Comparison of ENCODE assay signal across 11 cellular contexts in genomic region chr19:55440411-55441105, GRCh38. TPM values are rescaled to one million over a fixed set of nuclear protein-coding genes. Genes with fewer than 3 reads are reported as not detected.
DNase-seq lines count a peak whose midpoint lies in the region; ATAC-seq, FAIRE-seq and TF ChIP-seq lines count a peak whose summit lies in the region.
"Had no signal": no experiment of that assay in that cellular context is flagged by ENCODE, and none has a peak within 500 bp of the region (broad histone marks: within the 10 kb centered on the region; RNA-seq: fewer than 3 reads in every experiment).

No MANE protein-coding gene starts in this region.

- no peak overlapping the region for H3K27ac ChIP-seq in IMR-90 (ENCODE audit: insufficient read depth, low read length)
- peak overlapping the region; percentile 87 for H3K27ac ChIP-seq in K562 (ENCODE audit: extremely low read depth, low read depth, low read length)
- no peak overlapping the region for H3K27ac ChIP-seq in aorta (ENCODE audit: low read depth in 1 of 2, low read length in 2 of 2)
- H3K27ac ChIP-seq: BLaER1 had no signal

- H3K4me1 ChIP-seq in IMR-90 (ENCODE audit: control insufficient read depth, insufficient read depth, low read length) = no peaks in the 10 kb centered on the region
- peaks cover 18 to 54% of the 10 kb centered on the region in 2 experiments for H3K4me1 ChIP-seq in K562 (replicated peaks in 1 of 2; ENCODE audit: control insufficient read depth in 2 of 2, insufficient read depth in 2 of 2, low read length in 2 of 2)
- no peaks in the 10 kb centered on the region for H3K4me1 ChIP-seq in aorta (ENCODE audit: control insufficient read depth in 1 of 2, insufficient read depth in 2 of 2, low read length in 2 of 2)

- CTCF ChIA-PET in activated CD4-positive, alpha-beta T cell treated with anti-CD3 and anti-CD28 coated beads for 36 hours (lab: Charles Lee) = interaction anchor here (1.4 kb wide), 2 partner anchors 11 to 22 kb away, joined by 3 to 4 read pairs; no protein-coding TSS in a partner anchor
- CTCF ChIA-PET in IMR-90 (lab: Yijun Ruan, JAX) (no interaction called here), K562 (lab: Yijun Ruan, JAX; ENCODE audit: low intra/inter-chr PET ratio) (no interaction called here)

- peaks cover 60% of the 10 kb centered on the region for H3K27me3 ChIP-seq in IMR-90 (ENCODE audit: control insufficient read depth, insufficient read depth, low read length)
- H3K27me3 ChIP-seq in K562 (ENCODE audit: control insufficient read depth in 2 of 2, insufficient read depth in 2 of 2, low read length in 2 of 2) = peaks cover 6 to 19% of the 10 kb centered on the region in 2 experiments
- H3K27me3 ChIP-seq in aorta (ENCODE audit: control insufficient read depth in 1 of 2, insufficient read depth in 2 of 2, low read length in 1 of 2) = no peaks in the 10 kb centered on the region

- in situ Hi-C loops in IMR-90 (cut with MboI; ENCODE audit: low sequenced_read_pairs) = no loop called here
- in situ Hi-C loops in K562 (cut with MboI) = loop anchor here (25.0 kb wide), 1 partner anchor 778 kb away; the partner anchor contains the start of gene LILRB4

- TF ChIP-seq POLR2A in IMR-90 (IDR thresholded peaks at IDR 0.05; ENCODE audit: low read depth, low read length) = no peak
- peak; percentile 68 for TF ChIP-seq POLR2A in K562 (conservative IDR thresholded peaks at IDR 0.05)

- H3K4me1 Mint-ChIP-seq in activated CD4-positive, alpha-beta T cell treated with anti-CD3 and anti-CD28 coated beads for 36 hours = peaks cover 16% of the 10 kb centered on the region

- intact Hi-C loops in activated CD4-positive, alpha-beta T cell treated with anti-CD3 and anti-CD28 coated beads for 36 hours (cut with DNase I, micrococcal nuclease) = loop anchor here in 1 of 2 experiments (5.0 kb wide), 1 partner anchor 88 kb away; the partner anchor contains the start of gene COX6B2
- intact Hi-C loops in IMR-90 (cut with micrococcal nuclease) (no loop called here), K562 (cut with micrococcal nuclease) (no loop called here), aorta (cut with DNase I) (no loop called here)

- no peak overlapping the region for H2BK5ac ChIP-seq in IMR-90 (ENCODE audit: low read depth, low read length, poor library complexity, severe bottlenecking)

- no peaks in the 10 kb centered on the region for H4K20me1 ChIP-seq in IMR-90 (ENCODE audit: insufficient read depth, low read length)
- H4K20me1 ChIP-seq in K562 (replicated peaks; ENCODE audit: control insufficient read depth, insufficient read depth, low read length) = peaks cover 10% of the 10 kb centered on the region

- no peaks in the 10 kb centered on the region for H3K9me3 Mint-ChIP-seq in activated CD4-positive, alpha-beta T cell treated with anti-CD3 and anti-CD28 coated beads for 36 hours (ENCODE audit: low read depth)

- FAIRE-seq in K562 (lab: Jason Lieb, UNC) = peak; percentile 94

- no peak overlapping the region for H4K91ac ChIP-seq in IMR-90 (ENCODE audit: insufficient read depth, low read depth, low read length)

- H3K4ac ChIP-seq in IMR-90 (ENCODE audit: low read depth, low read length) = no peak overlapping the region

- H2AK5ac ChIP-seq in IMR-90 (ENCODE audit: low read depth, low read length) = no peak overlapping the region

- no peak overlapping the region for H2BK15ac ChIP-seq in IMR-90 (ENCODE audit: low read depth, low read length)

- dilution Hi-C loops in IMR-90 (cut with HindIII; ENCODE audit: low sequenced_read_pairs, unreplicated experiment) = no loop called here

- H3K18ac ChIP-seq in IMR-90 (ENCODE audit: low read depth, low read length) = no peak overlapping the region

- H3K27me3 Mint-ChIP-seq in activated CD4-positive, alpha-beta T cell treated with anti-CD3 and anti-CD28 coated beads for 36 hours = peaks cover 64% of the 10 kb centered on the region

- ATAC-seq in activated CD4-positive, alpha-beta T cell treated with anti-CD3 and anti-CD28 coated beads for 36 hours = peak; percentile 57
- no peak for ATAC-seq in IMR-90 (ENCODE audit: low read depth)
- peak; percentile 90 for ATAC-seq in K562
- no peak for ATAC-seq in aorta (ENCODE audit: low FRiP score)
- no peak for ATAC-seq in GM19463 (IDR thresholded peaks at IDR 0.05; ENCODE audit: unreplicated experiment)
- ATAC-seq in GM21360 (IDR thresholded peaks at IDR 0.05; ENCODE audit: unreplicated experiment) = no peak

- TF ChIP-seq EP300 in K562 (IDR thresholded peaks at IDR 0.05; ENCODE audit: low read length) = no peak

- 7% methylated on average over 11 of the region's 39 CpGs; no CpG with 5 or more reads in 1 of the 2 experiments for WGBS in IMR-90 (ENCODE audit: extremely low coverage in 2 of 2, insufficient read length in 1 of 2), 2 experiments
- WGBS in K562 (ENCODE audit: insufficient coverage, low coverage, missing lambda C conversion rate) = 2% methylated on average over 31 of the region's 39 CpGs
- 6 to 7% methylated on average over 39 of the region's 39 CpGs for WGBS in aorta, 2 donors

- H3K36me3 ChIP-seq in IMR-90 (ENCODE audit: control insufficient read depth, insufficient read depth, low read length) = no peaks in the 10 kb centered on the region
- no peaks in the 10 kb centered on the region for H3K36me3 ChIP-seq in K562 (ENCODE audit: control insufficient read depth, insufficient read depth, low read length)
- H3K36me3 ChIP-seq in aorta (ENCODE audit: control insufficient read depth in 1 of 2, insufficient read depth in 2 of 2, low read length in 1 of 2) = no peaks in the 10 kb centered on the region
- H3K36me3 ChIP-seq: BLaER1 had no signal

- H3K4me3 ChIP-seq in IMR-90 (ENCODE audit: insufficient read depth, low read depth, low read length) = no peak overlapping the region
- H3K4me3 ChIP-seq in K562 = peak overlapping the region; percentile 64
- no peak overlapping the region for H3K4me3 ChIP-seq in aorta (ENCODE audit: low read length in 2 of 2)
- H3K4me3 ChIP-seq: BLaER1 had no signal

- no peak overlapping the region for H2BK20ac ChIP-seq in IMR-90 (ENCODE audit: low read depth, low read length)

- no peak overlapping the region for H4K5ac ChIP-seq in IMR-90 (ENCODE audit: low read depth, low read length)

- H3K9ac ChIP-seq in IMR-90 (ENCODE audit: low read depth, low read length) (no peak overlapping the region), K562 (ENCODE audit: insufficient read depth in 1 of 2, low read depth in 2 of 2, low read length in 2 of 2) (peak overlapping the region; percentile 88 to 91)
- H3K9ac ChIP-seq: BLaER1 had no signal

- POLR2A ChIA-PET in activated CD4-positive, alpha-beta T cell treated with anti-CD3 and anti-CD28 coated beads for 36 hours (lab: Charles Lee) = no interaction called here
- POLR2A ChIA-PET in IMR-90 (lab: Charles Lee; ENCODE audit: unreplicated experiment) (no interaction called here), K562 (lab: Yijun Ruan, JAX) (no interaction called here)

- H3K4me2 ChIP-seq in IMR-90 (ENCODE audit: low read depth, low read length) (no peak overlapping the region), K562 (ENCODE audit: insufficient read depth, low read length) (peak overlapping the region; percentile 83)
- H3K4me2 ChIP-seq: BLaER1 had no signal

- H4K8ac ChIP-seq in IMR-90 (ENCODE audit: low read depth in 2 of 2, low read length in 2 of 2) = no peak overlapping the region

- peak; percentile 53 for DNase-seq in activated CD4-positive, alpha-beta T cell treated with anti-CD3 and anti-CD28 coated beads for 36 hours
- no peak for DNase-seq in activated CD4-positive, alpha-beta T cell treated with anti-CD3 and anti-CD28 coated beads, Interleukin-2, amount 50 U/mL, for 4 hours
- DNase-seq in IMR-90 (no peak), K562 (ENCODE audit: extremely low read depth in 1 of 4, low spot score in 3 of 4) (peak; percentile 84 to 95 (median 92)), aorta (no peak)
- peak; percentile 67 for DNase-seq in stimulated activated CD8-positive, alpha-beta memory T cell treated with anti-CD3 and anti-CD28 coated beads, Interleukin-4, amount 100 ng/mL, for 48 hours

- H3K14ac ChIP-seq in IMR-90 (replicated peaks; ENCODE audit: low read depth, low read length) = no peak overlapping the region

- no peaks in the 10 kb centered on the region for H3K79me1 ChIP-seq in IMR-90 (ENCODE audit: low read depth in 1 of 2, low read length in 2 of 2)

- no peak overlapping the region for H3K23ac ChIP-seq in IMR-90 (ENCODE audit: low read depth, low read length)

- no peaks in the 10 kb centered on the region for H3K79me2 ChIP-seq in K562 (ENCODE audit: control insufficient read depth, insufficient read depth, low read length)

- H3K9me1 ChIP-seq in IMR-90 (ENCODE audit: insufficient read depth, low read length) = no peaks in the 10 kb centered on the region; the same call in 1 of the 2 replicates
- H3K9me1 ChIP-seq in K562 (ENCODE audit: control insufficient read depth, insufficient read depth, low read length) = no peaks in the 10 kb centered on the region

- no peak for TF ChIP-seq RAD21 in IMR-90 (IDR thresholded peaks at IDR 0.05; ENCODE audit: low read length)
- TF ChIP-seq RAD21 in K562 (CRISPR knock-in tag; conservative IDR thresholded peaks at IDR 0.05 in 1 of 2, IDR thresholded peaks at IDR 0.05 in 1 of 2) = no peak

- no peaks in the 10 kb centered on the region for H3K36me3 Mint-ChIP-seq in activated CD4-positive, alpha-beta T cell treated with anti-CD3 and anti-CD28 coated beads for 36 hours (ENCODE audit: low read depth)
- H3K36me3 Mint-ChIP-seq: IgD-negative memory B cell had no signal

- H2AK9ac ChIP-seq in IMR-90 (replicated peaks; ENCODE audit: low read depth, low read length, poor library complexity) = no peak overlapping the region

- H3K9me3 ChIP-seq in IMR-90 (ENCODE audit: control insufficient read depth, insufficient read depth, low read length) (no peaks in the 10 kb centered on the region), K562 (replicated peaks; ENCODE audit: control insufficient read depth, insufficient read depth, low read depth, low read length) (no peaks in the 10 kb centered on the region), aorta (ENCODE audit: control insufficient read depth, low read length) (no peaks in the 10 kb centered on the region)

- no peak overlapping the region for H3K56ac ChIP-seq in IMR-90 (ENCODE audit: extremely low read depth, insufficient read depth, low read length)

- BruUV-seq in IMR-90 (replicated peaks; lab: Mats Ljungman, UMichigan) (no TSS peak), K562 (replicated peaks; lab: Mats Ljungman, UMichigan) (TSS peak; percentile 48)

- H3K27ac Mint-ChIP-seq in activated CD4-positive, alpha-beta T cell treated with anti-CD3 and anti-CD28 coated beads for 36 hours = no peak overlapping the region

- TF ChIP-seq CTCF in IMR-90 (conservative IDR thresholded peaks at IDR 0.05; ENCODE audit: low read depth, low read length) (no peak), K562 (IDR thresholded peaks at IDR 0.05 in 2 of 3, conservative IDR thresholded peaks at IDR 0.05 in 1 of 3; ENCODE audit: insufficient read depth in 2 of 3, low read depth in 1 of 3, low read length in 3 of 3) (no peak)

- H2AFZ ChIP-seq in IMR-90 (replicated peaks; ENCODE audit: low read length, poor library complexity) = peak overlapping the region; percentile 8
- H2AFZ ChIP-seq in K562 (ENCODE audit: low read depth, low read length) = peak overlapping the region; percentile 94

- no peak overlapping the region for H2BK120ac ChIP-seq in IMR-90 (ENCODE audit: low read depth, low read length)

- no peak overlapping the region for H3K4me3 Mint-ChIP-seq in activated CD4-positive, alpha-beta T cell treated with anti-CD3 and anti-CD28 coated beads for 36 hours

RNA-seq across cellular contexts. Expression of gene SHISA7, which starts 2.5 kb away (rescaled TPM):
- not detected for total RNA-seq in activated CD4-positive, alpha-beta T cell treated with anti-CD3 and anti-CD28 coated beads for 36 hours
- not detected in 2 replicates for total RNA-seq in IMR-90 (2012; rRNA removed)
- 0.03 TPM in 1 of 2 replicates, not detected in the other for polyA plus RNA-seq in IMR-90 (2012; rRNA removed)
- 0.01 and 0.02 TPM in 2 replicates for polyA plus RNA-seq in IMR-90 (2012; cell fraction: cytosol; rRNA removed)
- polyA plus RNA-seq in IMR-90 (2012; cell fraction: nucleus; rRNA removed; ENCODE audit: low replicate concordance) = 0.01 and 0.03 TPM in 2 replicates
- total RNA-seq in K562 (2011; cell fraction: chromatin; rRNA removed; ENCODE audit: low replicate concordance) = 0.63 and 0.81 TPM in 2 replicates
- 0.33 and 0.39 TPM in 2 replicates for total RNA-seq in K562 (2011; cell fraction: nucleolus; rRNA removed)
- 0.29 and 0.38 TPM in 2 replicates for total RNA-seq in K562 (2011; cell fraction: nucleoplasm; rRNA removed)
- 0.05 and 0.08 TPM in 2 replicates for total RNA-seq in K562 (2014; rRNA removed)
- 0.04 and 0.13 TPM in 2 replicates for total RNA-seq in K562 (2014; rRNA removed; fragmentation: Illumina TruSeq; extraction: Trizol)
- 0.07 and 0.08 TPM in 2 replicates for total RNA-seq in K562 (2015; rRNA removed; fragmentation: Illumina TruSeq; extraction: Trizol)
- total RNA-seq in K562 (2021) = 0.34 and 0.40 TPM in 2 replicates
- polyA plus RNA-seq in K562 (2011; rRNA removed) = 0.04 and 0.07 TPM in 2 replicates
- 0.12 and 0.16 TPM in 2 replicates for polyA plus RNA-seq in K562 (2011; cell fraction: cytosol; rRNA removed)
- 0.15 and 0.51 TPM in 2 replicates for polyA plus RNA-seq in K562 (2011; cell fraction: nucleus; rRNA removed)
- 0.23 and 0.33 TPM in 2 replicates for polyA plus RNA-seq in K562 (2012)
- 0.36 TPM in 2 replicates for polyA plus RNA-seq in K562 (2014; fragmentation: Illumina TruSeq; extraction: Trizol)
- under 1 TPM; 0.01 to 0.03 TPM for polyA plus RNA-seq in K562 (2014; fragmentation: Nextera tagmentation; extraction: Ambion mirVana)
- 0.08 and 0.18 TPM in 2 replicates for polyA plus RNA-seq in K562 (2014; rRNA removed)
- polyA minus RNA-seq in K562 (2011; rRNA and poly(A)+ RNA removed) = 0.12 and 0.18 TPM in 2 replicates
- 0.29 TPM in 1 of 2 replicates, not detected in the other for polyA minus RNA-seq in K562 (2011; cell fraction: cytosol; rRNA and poly(A)+ RNA removed)
- polyA minus RNA-seq in K562 (2011; cell fraction: nucleus; rRNA and poly(A)+ RNA removed) = 0.11 and 0.27 TPM in 2 replicates
- total RNA-seq in aorta = not detected
- polyA plus RNA-seq in aorta = under 1 TPM in 1 of 2 donors, not detected in 1; 0.05 TPM
- total RNA-seq: osteocyte had no signal
- polyA plus RNA-seq: IgD-negative memory B cell had no signal

RNA-seq across cellular contexts. Expression of gene ISOC2, which starts 20.9 kb away (rescaled TPM):
- total RNA-seq in activated CD4-positive, alpha-beta T cell treated with anti-CD3 and anti-CD28 coated beads for 36 hours = 10 to 100 TPM; 24.3 to 28.0 TPM
- total RNA-seq in IMR-90 (2012; rRNA removed) (46.7 and 56.1 TPM in 2 replicates), K562 (2014; rRNA removed) (229 and 491 TPM in 2 replicates), K562 (2014; rRNA removed; fragmentation: Illumina TruSeq; extraction: Trizol) (16.7 and 26.3 TPM in 2 replicates), K562 (2015; rRNA removed; fragmentation: Illumina TruSeq; extraction: Trizol) (99.3 and 105 TPM in 2 replicates), K562 (2021) (135 and 150 TPM in 2 replicates), aorta (10 to 100 TPM; 18.6 to 30.6 TPM)
- polyA plus RNA-seq in IMR-90 (2012; rRNA removed) (82.1 and 119 TPM in 2 replicates), K562 (2011; rRNA removed) (58.3 and 94.6 TPM in 2 replicates), K562 (2014; fragmentation: Illumina TruSeq; extraction: Trizol) (52.8 and 117 TPM in 2 replicates), K562 (2014; fragmentation: Nextera tagmentation; extraction: Ambion mirVana) (1 to 10 TPM; 1.2 to 6.2 TPM), K562 (2014; rRNA removed) (172 and 196 TPM in 2 replicates), aorta (10 to 100 TPM; 42.6 to 47.3 TPM)
- 50.5 and 139 TPM in 2 replicates for polyA plus RNA-seq in IMR-90 (2012; cell fraction: cytosol; rRNA removed)
- polyA plus RNA-seq in IMR-90 (2012; cell fraction: nucleus; rRNA removed; ENCODE audit: low replicate concordance) = 29.9 and 88.9 TPM in 2 replicates
- 20.9 and 73.4 TPM in 2 replicates for total RNA-seq in K562 (2011; cell fraction: chromatin; rRNA removed; ENCODE audit: low replicate concordance)
- total RNA-seq in K562 (2011; cell fraction: nucleolus; rRNA removed) = 94.4 and 96.2 TPM in 2 replicates
- total RNA-seq in K562 (2011; cell fraction: nucleoplasm; rRNA removed) = 62.6 and 89.3 TPM in 2 replicates
- 109 and 317 TPM in 2 replicates for polyA plus RNA-seq in K562 (2011; cell fraction: cytosol; rRNA removed)
- polyA plus RNA-seq in K562 (2011; cell fraction: nucleus; rRNA removed) = 145 and 201 TPM in 2 replicates
- 123 and 126 TPM in 2 replicates for polyA plus RNA-seq in K562 (2012)
- polyA minus RNA-seq in K562 (2011; rRNA and poly(A)+ RNA removed) = 13.9 and 17.6 TPM in 2 replicates
- 48.0 and 65.9 TPM in 2 replicates for polyA minus RNA-seq in K562 (2011; cell fraction: cytosol; rRNA and poly(A)+ RNA removed)
- polyA minus RNA-seq in K562 (2011; cell fraction: nucleus; rRNA and poly(A)+ RNA removed) = 45.9 and 53.4 TPM in 2 replicates

RNA-seq across cellular contexts. Expression of gene C19orf85, which starts 24.0 kb away (rescaled TPM):
- not detected for total RNA-seq in activated CD4-positive, alpha-beta T cell treated with anti-CD3 and anti-CD28 coated beads for 36 hours
- total RNA-seq in IMR-90 (2012; rRNA removed) (not detected in 2 replicates), K562 (2014; rRNA removed) (not detected in 2 replicates), K562 (2014; rRNA removed; fragmentation: Illumina TruSeq; extraction: Trizol) (not detected in 2 replicates), K562 (2015; rRNA removed; fragmentation: Illumina TruSeq; extraction: Trizol) (not detected in 2 replicates), K562 (2021) (not detected in 2 replicates), aorta (not detected)
- polyA plus RNA-seq in IMR-90 (2012; rRNA removed) (not detected in 2 replicates), K562 (2011; rRNA removed) (not detected in 2 replicates), K562 (2014; fragmentation: Illumina TruSeq; extraction: Trizol) (not detected in 2 replicates), K562 (2014; fragmentation: Nextera tagmentation; extraction: Ambion mirVana) (not detected), K562 (2014; rRNA removed) (not detected in 2 replicates), aorta (not detected)
- polyA plus RNA-seq in IMR-90 (2012; cell fraction: cytosol; rRNA removed) = not detected in 2 replicates
- polyA plus RNA-seq in IMR-90 (2012; cell fraction: nucleus; rRNA removed; ENCODE audit: low replicate concordance) = 0.11 TPM in 1 of 2 replicates, not detected in the other
- not detected in 2 replicates for total RNA-seq in K562 (2011; cell fraction: chromatin; rRNA removed; ENCODE audit: low replicate concordance)
- not detected in 2 replicates for total RNA-seq in K562 (2011; cell fraction: nucleolus; rRNA removed)
- not detected in 2 replicates for total RNA-seq in K562 (2011; cell fraction: nucleoplasm; rRNA removed)
- not detected in 2 replicates for polyA plus RNA-seq in K562 (2011; cell fraction: cytosol; rRNA removed)
- not detected in 2 replicates for polyA plus RNA-seq in K562 (2011; cell fraction: nucleus; rRNA removed)
- polyA plus RNA-seq in K562 (2012) = not detected in 2 replicates
- not detected in 2 replicates for polyA minus RNA-seq in K562 (2011; rRNA and poly(A)+ RNA removed)
- polyA minus RNA-seq in K562 (2011; cell fraction: cytosol; rRNA and poly(A)+ RNA removed) = not detected in 2 replicates
- polyA minus RNA-seq in K562 (2011; cell fraction: nucleus; rRNA and poly(A)+ RNA removed) = not detected in 2 replicates
- total RNA-seq: osteocyte had no signal
- polyA plus RNA-seq: IgD-negative memory B cell had no signal

RNA-seq across cellular contexts. Expression of gene UBE2S, which starts 33.0 kb away (rescaled TPM):
- total RNA-seq in activated CD4-positive, alpha-beta T cell treated with anti-CD3 and anti-CD28 coated beads for 36 hours = 100 to 1,000 TPM; 228 to 342 TPM
- total RNA-seq in IMR-90 (2012; rRNA removed) = 69.5 and 74.4 TPM in 2 replicates
- 104 and 177 TPM in 2 replicates for polyA plus RNA-seq in IMR-90 (2012; rRNA removed)
- 94.4 and 130 TPM in 2 replicates for polyA plus RNA-seq in IMR-90 (2012; cell fraction: cytosol; rRNA removed)
- polyA plus RNA-seq in IMR-90 (2012; cell fraction: nucleus; rRNA removed; ENCODE audit: low replicate concordance) = 22.1 and 43.9 TPM in 2 replicates
- 68.3 and 99.1 TPM in 2 replicates for total RNA-seq in K562 (2011; cell fraction: chromatin; rRNA removed; ENCODE audit: low replicate concordance)
- total RNA-seq in K562 (2011; cell fraction: nucleolus; rRNA removed) = 71.6 and 79.7 TPM in 2 replicates
- total RNA-seq in K562 (2011; cell fraction: nucleoplasm; rRNA removed) = 67.3 and 159 TPM in 2 replicates
- total RNA-seq in K562 (2014; rRNA removed) = 959 and 1,305 TPM in 2 replicates
- total RNA-seq in K562 (2014; rRNA removed; fragmentation: Illumina TruSeq; extraction: Trizol) = 35.0 and 65.5 TPM in 2 replicates
- 97.3 and 100 TPM in 2 replicates for total RNA-seq in K562 (2015; rRNA removed; fragmentation: Illumina TruSeq; extraction: Trizol)
- total RNA-seq in K562 (2021) = 390 and 411 TPM in 2 replicates
- polyA plus RNA-seq in K562 (2011; rRNA removed) = 157 and 191 TPM in 2 replicates
- polyA plus RNA-seq in K562 (2011; cell fraction: cytosol; rRNA removed) = 285 and 290 TPM in 2 replicates
- polyA plus RNA-seq in K562 (2011; cell fraction: nucleus; rRNA removed) = 91.9 and 117 TPM in 2 replicates
- polyA plus RNA-seq in K562 (2012) = 169 and 283 TPM in 2 replicates
- polyA plus RNA-seq in K562 (2014; fragmentation: Illumina TruSeq; extraction: Trizol) = 242 and 275 TPM in 2 replicates
- 1 to 10 TPM; 1.5 to 1.6 TPM for polyA plus RNA-seq in K562 (2014; fragmentation: Nextera tagmentation; extraction: Ambion mirVana)
- 332 and 771 TPM in 2 replicates for polyA plus RNA-seq in K562 (2014; rRNA removed)
- 30.0 and 48.2 TPM in 2 replicates for polyA minus RNA-seq in K562 (2011; rRNA and poly(A)+ RNA removed)
- polyA minus RNA-seq in K562 (2011; cell fraction: cytosol; rRNA and poly(A)+ RNA removed) = 158 and 212 TPM in 2 replicates
- polyA minus RNA-seq in K562 (2011; cell fraction: nucleus; rRNA and poly(A)+ RNA removed) = 18.3 and 33.0 TPM in 2 replicates
- 10 to 100 TPM; 13.2 to 26.8 TPM for total RNA-seq in aorta
- polyA plus RNA-seq in aorta = 1 to 10 TPM; 7.0 to 8.4 TPM

RNA-seq across cellular contexts. Expression of gene ZNF628, which starts 35.9 kb away (rescaled TPM):
- total RNA-seq in activated CD4-positive, alpha-beta T cell treated with anti-CD3 and anti-CD28 coated beads for 36 hours = 1 to 10 TPM; 5.6 to 6.8 TPM
- 0.18 and 0.28 TPM in 2 replicates for total RNA-seq in IMR-90 (2012; rRNA removed)
- 1.9 and 2.6 TPM in 2 replicates for polyA plus RNA-seq in IMR-90 (2012; rRNA removed)
- 2.0 and 4.3 TPM in 2 replicates for polyA plus RNA-seq in IMR-90 (2012; cell fraction: cytosol; rRNA removed)
- polyA plus RNA-seq in IMR-90 (2012; cell fraction: nucleus; rRNA removed; ENCODE audit: low replicate concordance) = 4.7 and 12.2 TPM in 2 replicates
- total RNA-seq in K562 (2011; cell fraction: chromatin; rRNA removed; ENCODE audit: low replicate concordance) = 2.3 and 4.5 TPM in 2 replicates
- 5.5 and 6.2 TPM in 2 replicates for total RNA-seq in K562 (2011; cell fraction: nucleolus; rRNA removed)
- total RNA-seq in K562 (2011; cell fraction: nucleoplasm; rRNA removed) = 2.3 and 2.4 TPM in 2 replicates
- 3.7 and 5.7 TPM in 2 replicates for total RNA-seq in K562 (2014; rRNA removed)
- total RNA-seq in K562 (2014; rRNA removed; fragmentation: Illumina TruSeq; extraction: Trizol) = not detected in 2 replicates
- 0.76 and 1.5 TPM in 2 replicates for total RNA-seq in K562 (2015; rRNA removed; fragmentation: Illumina TruSeq; extraction: Trizol)
- total RNA-seq in K562 (2021) = 12.9 and 13.6 TPM in 2 replicates
- 0.18 and 0.37 TPM in 2 replicates for polyA plus RNA-seq in K562 (2011; rRNA removed)
- polyA plus RNA-seq in K562 (2011; cell fraction: cytosol; rRNA removed) = 0.28 and 1.3 TPM in 2 replicates
- polyA plus RNA-seq in K562 (2011; cell fraction: nucleus; rRNA removed) = 1.6 and 3.0 TPM in 2 replicates
- 6.5 and 9.2 TPM in 2 replicates for polyA plus RNA-seq in K562 (2012)
- polyA plus RNA-seq in K562 (2014; fragmentation: Illumina TruSeq; extraction: Trizol) = 0.13 and 1.1 TPM in 2 replicates
- polyA plus RNA-seq in K562 (2014; fragmentation: Nextera tagmentation; extraction: Ambion mirVana) = not detected
- polyA plus RNA-seq in K562 (2014; rRNA removed) = 3.7 and 6.4 TPM in 2 replicates
- 0.18 and 0.21 TPM in 2 replicates for polyA minus RNA-seq in K562 (2011; rRNA and poly(A)+ RNA removed)
- 3.8 and 5.5 TPM in 2 replicates for polyA minus RNA-seq in K562 (2011; cell fraction: cytosol; rRNA and poly(A)+ RNA removed)
- 1.9 and 2.0 TPM in 2 replicates for polyA minus RNA-seq in K562 (2011; cell fraction: nucleus; rRNA and poly(A)+ RNA removed)
- 1 to 10 TPM; 6.9 to 7.0 TPM for total RNA-seq in aorta
- 1 to 10 TPM; 1.3 to 2.0 TPM for polyA plus RNA-seq in aorta

Comparison
In these comparisons a context has a peak if more than half of its experiments do, and no peak if none do; other contexts are left out.
1. DNase-seq: peak in activated CD4-positive, alpha-beta T cell treated with anti-CD3 and anti-CD28 coated beads for 36 hours (single experiment), K562 (4 of 4) and stimulated activated CD8-positive, alpha-beta memory T cell treated with anti-CD3 and anti-CD28 coated beads, Interleukin-4, amount 100 ng/mL, for 48 hours (single experiment); none in activated CD4-positive, alpha-beta T cell treated with anti-CD3 and anti-CD28 coated beads, Interleukin-2, amount 50 U/mL, for 4 hours (0 of 2), IMR-90 (single experiment) and aorta (0 of 2).
2. ATAC-seq: peak in activated CD4-positive, alpha-beta T cell treated with anti-CD3 and anti-CD28 coated beads for 36 hours (single experiment) and K562 (single experiment); none in IMR-90 (single experiment), aorta (single experiment), GM19463 (single experiment) and GM21360 (single experiment).